Comparison of ENCODE assay signal across 20 cellular contexts in genomic region chr5:91352831-91353695, GRCh38. TPM values are rescaled to one million over a fixed set of nuclear protein-coding genes. Genes with fewer than 3 reads are reported as not detected.
DNase-seq lines count a peak whose midpoint lies in the region; ATAC-seq and TF ChIP-seq lines count a peak whose summit lies in the region.
"Had no signal": no experiment of that assay in that cellular context is flagged by ENCODE, and none has a peak within 500 bp of the region (broad histone marks: within the 10 kb centered on the region; RNA-seq: fewer than 3 reads in every experiment).

No MANE protein-coding gene starts in this region.

- H3K9me3 ChIP-seq in BE2C, result no peaks in the 10 kb centered on the region
- H3K9me3 ChIP-seq in HEK293 (ENCODE audit: control insufficient read depth, insufficient read depth, low read depth, low read length), result no peaks in the 10 kb centered on the region
- H3K9me3 ChIP-seq in gastrocnemius medialis, result no peaks in the 10 kb centered on the region
- H3K9me3 ChIP-seq in right atrium auricular region, result no peaks in the 10 kb centered on the region
- H3K9me3 ChIP-seq: BLaER1 treated with 17β-estradiol and CSF1 and Interleukin-3, amounts not matched to agents 10 nM and 100 nM had no signal

- CTCF ChIA-PET in HEK293 (lab: Yijun Ruan, JAX), result interaction anchor here (0.7 kb wide), 1 partner anchor 132 kb away, joined by 3 read pairs; no protein-coding TSS in a partner anchor

- intact Hi-C loops in gastrocnemius medialis (cut with DNase I; ENCODE audit: low total_unique reads), result no loop called here

- H3K36me3 ChIP-seq in BE2C, result no peaks in the 10 kb centered on the region
- no peaks in the 10 kb centered on the region for H3K36me3 ChIP-seq in HEK293 (ENCODE audit: control insufficient read depth in 2 of 2, insufficient read depth in 1 of 2, low read length in 2 of 2)
- H3K36me3 ChIP-seq in gastrocnemius medialis, result no peaks in the 10 kb centered on the region
- H3K36me3 ChIP-seq in right atrium auricular region, result no peaks in the 10 kb centered on the region
- H3K36me3 ChIP-seq: BLaER1 treated with 17β-estradiol and CSF1 and Interleukin-3, amounts not matched to agents 10 nM and 100 nM had no signal

- H3K4me3 ChIP-seq in BE2C (ENCODE audit: low read depth, low read length) (no peak overlapping the region; the same call in 1 of the 2 replicates), HEK293 (ENCODE audit: low read depth, low read length) (no peak overlapping the region), gastrocnemius medialis (no peak overlapping the region), right atrium auricular region (no peak overlapping the region)
- H3K4me3 ChIP-seq: BLaER1 treated with 17β-estradiol and CSF1 and Interleukin-3, amounts not matched to agents 10 nM and 100 nM had no signal

- TF ChIP-seq CTCF in BE2C (IDR thresholded peaks at IDR 0.05; ENCODE audit: low read depth, low read length) (no peak), HEK293 (tag by site-specific recombination; IDR thresholded peaks at IDR 0.05) (no peak), VCaP (conservative IDR thresholded peaks at IDR 0.05) (no peak), gastrocnemius medialis (IDR thresholded peaks at IDR 0.05 in 4 of 5, conservative IDR thresholded peaks at IDR 0.05 in 1 of 5) (no peak), right atrium auricular region (IDR thresholded peaks at IDR 0.05) (no peak)

- H3K4me1 ChIP-seq in BE2C, result peaks cover 10% of the 10 kb centered on the region
- peaks cover 4% of the 10 kb centered on the region for H3K4me1 ChIP-seq in HEK293 (ENCODE audit: control insufficient read depth, insufficient read depth, low read length)
- H3K4me1 ChIP-seq in gastrocnemius medialis, result peaks cover 10 to 13% of the 10 kb centered on the region in 2 donors
- no peaks in the 10 kb centered on the region for H3K4me1 ChIP-seq in right atrium auricular region

- H3K27me3 ChIP-seq in BE2C (no peaks in the 10 kb centered on the region), gastrocnemius medialis (no peaks in the 10 kb centered on the region), right atrium auricular region (no peaks in the 10 kb centered on the region)
- H3K27me3 ChIP-seq: BLaER1 treated with 17β-estradiol and CSF1 and Interleukin-3, amounts not matched to agents 10 nM and 100 nM had no signal

- no peak for TF ChIP-seq POLR2A in gastrocnemius medialis (IDR thresholded peaks at IDR 0.05)

- peak; percentile 60 for DNase-seq in BE2C
- DNase-seq in NCI-H69 (lab: John Stamatoyannopoulos, UW), result peak; percentile 94
- DNase-seq in gastrocnemius medialis, result no peak
- DNase-seq in right atrium auricular region (ENCODE audit: low spot score), result no peak
- DNase-seq in HuH-7.5 (ENCODE audit: low spot score), result no peak
- DNase-seq: DMS79 treated with DMSO at 0.1 percent for 48 hours, HFFc6, KG1, MV-4-11, NCI-H1436 treated with DMSO at 0.1 percent for 48 hours, NCI-H2081 treated with DMSO at 0.1 percent for 48 hours, NCI-H226, NCI-H524, SIG-M5, T-helper 2 cell had no signal

- in situ Hi-C loops in gastrocnemius medialis (cut with MboI; ENCODE audit: low sequenced_read_pairs in 4 of 4), result no loop called here

- H3K27ac ChIP-seq in HEK293 (ENCODE audit: extremely low read depth, low read depth, low read length) (no peak overlapping the region), VCaP (peak overlapping the region; percentile 29), gastrocnemius medialis (no peak overlapping the region), right atrium auricular region (no peak overlapping the region)

- POLR2A ChIA-PET in HEK293 (lab: Yijun Ruan, JAX), result interaction anchor here (0.6 kb wide), 1 partner anchor 740 kb away, joined by 3 read pairs; no protein-coding TSS in a partner anchor

- ATAC-seq in gastrocnemius medialis, result no peak
- ATAC-seq in GM21360 (IDR thresholded peaks at IDR 0.05; ENCODE audit: unreplicated experiment), result no peak
- ATAC-seq: HepG2 had no signal

TF ChIP-seq in HEK293, 187 proteins besides CTCF, POLR2A, EP300 and RAD21:
- TF ChIP-seq ZFP41 (tag by site-specific recombination; IDR thresholded peaks at IDR 0.05; ENCODE audit: borderline replicate concordance) (no peak), SP7 (tag by site-specific recombination; IDR thresholded peaks at IDR 0.05) (0 out of 2 replicates have a peak, but pooled peaks have one; percentile 45)

RNA-seq across cellular contexts. Expression of gene ARRDC3, which starts 30.1 kb away (rescaled TPM):
- 14.2 TPM for polyA plus RNA-seq in BE2C (2012; ENCODE audit: insufficient read depth, insufficient read length, low read depth)
- total RNA-seq in gastrocnemius medialis (100 to 1,000 TPM in 1 of 4 donors, 10 to 100 TPM in 3; 64.1 to 116 (median 87.7) TPM), right atrium auricular region (10 to 100 TPM; 11.2 to 15.2 TPM)

Comparison
In these comparisons a context has a peak if more than half of its experiments do, and no peak if none do; other contexts are left out.
1. DNase-seq: peak in BE2C (single experiment) and NCI-H69 (single experiment); none in gastrocnemius medialis (0 of 2), right atrium auricular region (single experiment) and HuH-7.5 (single experiment).
2. RNA of gene ARRDC3, which starts 30.1 kb away (total RNA-seq): 64.1 to 116 TPM in gastrocnemius medialis; 11.2 to 15.2 TPM in right atrium auricular region; every median in the first group is over 4 times any median in the second.